1 cellular context compared by ENCODE assay signal in genomic region chr1:226125831-226126230, GRCh38.
TF ChIP-seq lines count a peak whose summit lies in the region.

No MANE protein-coding gene starts in this region.

TF ChIP-seq in HepG2, 621 proteins besides CTCF, POLR2A, EP300 and RAD21 (continued from another document):
- no peak for TF ChIP-seq CSRNP1 (CRISPR knock-in tag; IDR thresholded peaks at IDR 0.05)
